ENCODE assay signal across 1 cellular context in genomic region chr1:155070392-155070700, GRCh38.
TF ChIP-seq lines count a peak whose summit lies in the region.

No MANE protein-coding gene starts in this region.

TF ChIP-seq in neural cell, 6 proteins besides CTCF, POLR2A, EP300 and RAD21 (continued from another document):
- TF ChIP-seq REST (IDR thresholded peaks at IDR 0.05; ENCODE audit: borderline replicate concordance) (no peak), TAF1 (IDR thresholded peaks at IDR 0.05; ENCODE audit: low read depth) (no peak)
